In genomic region chr17:8138672-8139371, GRCh38 we compare ENCODE assay signal across 1 cellular context.
TF ChIP-seq lines count a peak whose summit lies in the region.

No MANE protein-coding gene starts in this region.

TF ChIP-seq in K562, 482 proteins besides CTCF, POLR2A, EP300 and RAD21 (continued from another document and continues in another):
- TF ChIP-seq CREB3 (tag; conservative IDR thresholded peaks at IDR 0.05; ENCODE audit: low read depth) (no peak), DLX4 (CRISPR knock-in tag; IDR thresholded peaks at IDR 0.05) (no peak), ZFP30 (CRISPR knock-in tag; IDR thresholded peaks at IDR 0.05; ENCODE audit: borderline replicate concordance) (no peak), TARDBP (IDR thresholded peaks at IDR 0.05) (no peak; the same call in 1 of the 2 replicates), NR3C1 (CRISPR knock-in tag; IDR thresholded peaks at IDR 0.05) (no peak; the same call in 1 of the 2 replicates), SMAD4 (CRISPR knock-in tag; conservative IDR thresholded peaks at IDR 0.05) (peak; percentile 77), ZBTB49 (CRISPR knock-in tag; IDR thresholded peaks at IDR 0.05; ENCODE audit: borderline replicate concordance) (0 out of 2 replicates have a peak, but pooled peaks have one; percentile 11), ZNF778 (CRISPR knock-in tag; IDR thresholded peaks at IDR 0.05) (no peak), YY1 (IDR thresholded peaks at IDR 0.05; ENCODE audit: borderline replicate concordance in 1 of 3, control insufficient read depth in 1 of 3, extremely low read depth in 1 of 3, insufficient read depth in 3 of 3, insufficient read length in 1 of 3, insufficient replicate concordance in 2 of 3, low read depth in 1 of 3, low read length in 2 of 3) (peak in 2 of 3 experiments; percentile 48 to 55), SP1 (CRISPR knock-in tag; IDR thresholded peaks at IDR 0.05) (peak; percentile 88), ZNF583 (CRISPR knock-in tag; IDR thresholded peaks at IDR 0.05) (0 out of 2 replicates have a peak, but pooled peaks have one; percentile 12), OTX1 (CRISPR knock-in tag; IDR thresholded peaks at IDR 0.05) (no peak), BRF1 (IDR thresholded peaks at IDR 0.05; ENCODE audit: borderline replicate concordance, extremely low read depth, insufficient read length) (peak; percentile 32), XRCC5 (IDR thresholded peaks at IDR 0.05; ENCODE audit: low read depth, low read length) (peak; percentile 46; the same call in 1 of the 2 replicates), BCOR (IDR thresholded peaks at IDR 0.05) (peak; percentile 44; the same call in 1 of the 2 replicates), HDAC6 (IDR thresholded peaks at IDR 0.05; ENCODE audit: low read depth, low read length) (no peak), ZNF263 (CRISPR knock-in tag; IDR thresholded peaks at IDR 0.05; ENCODE audit: borderline replicate concordance) (no peak), HIVEP1 (CRISPR knock-in tag; IDR thresholded peaks at IDR 0.05) (no peak), TRIM24 (IDR thresholded peaks at IDR 0.05) (peak in 1 of 2 experiments; percentile 54; a peak in 1 of 4 replicates), MCM3 (IDR thresholded peaks at IDR 0.05) (no peak), ZNF584 (CRISPR knock-in tag; IDR thresholded peaks at IDR 0.05; ENCODE audit: low read depth) (no peak), ZBED1 (IDR thresholded peaks at IDR 0.05) (peak; percentile 69; the same call in 1 of the 2 replicates), ZNF274 (IDR thresholded peaks at IDR 0.05; ENCODE audit: borderline replicate concordance, low read depth, low read length) (peak; percentile 40; the same call in 1 of the 2 replicates), ZFPM2 (CRISPR knock-in tag; IDR thresholded peaks at IDR 0.05) (no peak), ZEB2 (IDR thresholded peaks at IDR 0.05) (0 out of 2 replicates have a peak, but pooled peaks have one; percentile 7), ZNF212 (CRISPR knock-in tag; IDR thresholded peaks at IDR 0.05) (no peak), NKRF (IDR thresholded peaks at IDR 0.05; ENCODE audit: borderline replicate concordance) (peak; percentile 77; the same call in 1 of the 2 replicates), NFATC3 (IDR thresholded peaks at IDR 0.05) (no peak), GABPB1 (CRISPR knock-in tag; IDR thresholded peaks at IDR 0.05) (peak; percentile 84), CBX3 (IDR thresholded peaks at IDR 0.05; ENCODE audit: borderline replicate concordance in 1 of 2, low read length in 2 of 2) (no peak; a peak in 1 of 3 replicates), ZSCAN32 (CRISPR knock-in tag; IDR thresholded peaks at IDR 0.05) (no peak), ZNF431 (CRISPR knock-in tag; IDR thresholded peaks at IDR 0.05) (0 out of 2 replicates have a peak, but pooled peaks have one; percentile 61), FOXA3 (CRISPR knock-in tag; conservative IDR thresholded peaks at IDR 0.05 in 1 of 2, IDR thresholded peaks at IDR 0.05 in 1 of 2) (no peak), SRSF9 (IDR thresholded peaks at IDR 0.05; ENCODE audit: borderline replicate concordance, low read depth, low read length) (no peak), ZNF280A (IDR thresholded peaks at IDR 0.05; ENCODE audit: low read depth, partially characterized antibody) (no peak), FOXJ2 (tag; IDR thresholded peaks at IDR 0.05) (0 out of 2 replicates have a peak, but pooled peaks have one; percentile 43), RB1 (IDR thresholded peaks at IDR 0.05; ENCODE audit: low read depth) (peak; percentile 76), CEBPZ (IDR thresholded peaks at IDR 0.05; ENCODE audit: borderline replicate concordance, low read depth, low read length) (no peak), NCOA4 (IDR thresholded peaks at IDR 0.05; ENCODE audit: partially characterized antibody) (no peak), PHF8 (IDR thresholded peaks at IDR 0.05; ENCODE audit: borderline replicate concordance, low read length) (peak; percentile 64; the same call in 1 of the 2 replicates), NR2F6 (CRISPR knock-in tag; IDR thresholded peaks at IDR 0.05) (no peak), PML (IDR thresholded peaks at IDR 0.05; ENCODE audit: low read length) (peak; percentile 48; the same call in 1 of the 2 replicates), ZBTB8A (IDR thresholded peaks at IDR 0.05; ENCODE audit: partially characterized antibody) (peak; percentile 65)
- TF ChIP-seq, protein P1, sequence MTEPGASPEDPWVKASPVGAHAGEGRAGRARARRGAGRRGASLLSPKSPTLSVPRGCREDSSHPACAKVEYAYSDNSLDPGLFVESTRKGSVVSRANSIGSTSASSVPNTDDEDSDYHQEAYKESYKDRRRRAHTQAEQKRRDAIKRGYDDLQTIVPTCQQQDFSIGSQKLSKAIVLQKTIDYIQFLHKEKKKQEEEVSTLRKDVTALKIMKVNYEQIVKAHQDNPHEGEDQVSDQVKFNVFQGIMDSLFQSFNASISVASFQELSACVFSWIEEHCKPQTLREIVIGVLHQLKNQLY (CRISPR knock-in tag; conservative IDR thresholded peaks at IDR 0.05), result no peak
- TF ChIP-seq, protein P2, sequence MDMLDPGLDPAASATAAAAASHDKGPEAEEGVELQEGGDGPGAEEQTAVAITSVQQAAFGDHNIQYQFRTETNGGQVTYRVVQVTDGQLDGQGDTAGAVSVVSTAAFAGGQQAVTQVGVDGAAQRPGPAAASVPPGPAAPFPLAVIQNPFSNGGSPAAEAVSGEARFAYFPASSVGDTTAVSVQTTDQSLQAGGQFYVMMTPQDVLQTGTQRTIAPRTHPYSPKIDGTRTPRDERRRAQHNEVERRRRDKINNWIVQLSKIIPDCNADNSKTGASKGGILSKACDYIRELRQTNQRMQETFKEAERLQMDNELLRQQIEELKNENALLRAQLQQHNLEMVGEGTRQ (CRISPR knock-in tag; IDR thresholded peaks at IDR 0.05), result no peak
- TF ChIP-seq, protein P3, sequence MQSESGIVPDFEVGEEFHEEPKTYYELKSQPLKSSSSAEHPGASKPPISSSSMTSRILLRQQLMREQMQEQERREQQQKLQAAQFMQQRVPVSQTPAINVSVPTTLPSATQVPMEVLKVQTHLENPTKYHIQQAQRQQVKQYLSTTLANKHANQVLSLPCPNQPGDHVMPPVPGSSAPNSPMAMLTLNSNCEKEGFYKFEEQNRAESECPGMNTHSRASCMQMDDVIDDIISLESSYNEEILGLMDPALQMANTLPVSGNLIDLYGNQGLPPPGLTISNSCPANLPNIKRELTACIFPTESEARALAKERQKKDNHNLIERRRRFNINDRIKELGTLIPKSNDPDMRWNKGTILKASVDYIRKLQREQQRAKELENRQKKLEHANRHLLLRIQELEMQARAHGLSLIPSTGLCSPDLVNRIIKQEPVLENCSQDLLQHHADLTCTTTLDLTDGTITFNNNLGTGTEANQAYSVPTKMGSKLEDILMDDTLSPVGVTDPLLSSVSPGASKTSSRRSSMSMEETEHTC (IDR thresholded peaks at IDR 0.05), result no peak
- TF ChIP-seq, protein P4, sequence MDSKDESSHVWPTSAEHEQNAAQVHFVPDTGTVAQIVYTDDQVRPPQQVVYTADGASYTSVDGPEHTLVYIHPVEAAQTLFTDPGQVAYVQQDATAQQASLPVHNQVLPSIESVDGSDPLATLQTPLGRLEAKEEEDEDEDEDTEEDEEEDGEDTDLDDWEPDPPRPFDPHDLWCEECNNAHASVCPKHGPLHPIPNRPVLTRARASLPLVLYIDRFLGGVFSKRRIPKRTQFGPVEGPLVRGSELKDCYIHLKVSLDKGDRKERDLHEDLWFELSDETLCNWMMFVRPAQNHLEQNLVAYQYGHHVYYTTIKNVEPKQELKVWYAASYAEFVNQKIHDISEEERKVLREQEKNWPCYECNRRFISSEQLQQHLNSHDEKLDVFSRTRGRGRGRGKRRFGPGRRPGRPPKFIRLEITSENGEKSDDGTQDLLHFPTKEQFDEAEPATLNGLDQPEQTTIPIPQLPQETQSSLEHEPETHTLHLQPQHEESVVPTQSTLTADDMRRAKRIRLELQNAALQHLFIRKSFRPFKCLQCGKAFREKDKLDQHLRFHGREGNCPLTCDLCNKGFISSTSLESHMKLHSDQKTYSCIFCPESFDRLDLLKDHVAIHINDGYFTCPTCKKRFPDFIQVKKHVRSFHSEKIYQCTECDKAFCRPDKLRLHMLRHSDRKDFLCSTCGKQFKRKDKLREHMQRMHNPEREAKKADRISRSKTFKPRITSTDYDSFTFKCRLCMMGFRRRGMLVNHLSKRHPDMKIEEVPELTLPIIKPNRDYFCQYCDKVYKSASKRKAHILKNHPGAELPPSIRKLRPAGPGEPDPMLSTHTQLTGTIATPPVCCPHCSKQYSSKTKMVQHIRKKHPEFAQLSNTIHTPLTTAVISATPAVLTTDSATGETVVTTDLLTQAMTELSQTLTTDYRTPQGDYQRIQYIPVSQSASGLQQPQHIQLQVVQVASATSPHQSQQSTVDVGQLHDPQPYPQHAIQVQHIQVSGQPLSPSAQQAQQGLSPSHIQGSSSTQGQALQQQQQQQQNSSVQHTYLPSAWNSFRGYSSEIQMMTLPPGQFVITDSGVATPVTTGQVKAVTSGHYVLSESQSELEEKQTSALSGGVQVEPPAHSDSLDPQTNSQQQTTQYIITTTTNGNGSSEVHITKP (IDR thresholded peaks at IDR 0.05; ENCODE audit: partially characterized antibody), result peak; percentile 43
